Comparison of ENCODE assay signal across 10 cellular contexts in genomic region chr17:76716834-76717205, GRCh38. TPM values are rescaled to one million over a fixed set of nuclear protein-coding genes. Genes with fewer than 3 reads are reported as not detected.
A peak's percentile ranks its signal among the peaks of the same experiment; 100 is the strongest.
DNase-seq lines count a peak whose midpoint lies in the region; ATAC-seq and TF ChIP-seq lines count a peak whose summit lies in the region.
"Had no signal": no experiment of that assay in that cellular context is flagged by ENCODE, and none has a peak within 500 bp of the region (broad histone marks: within the 10 kb centered on the region; RNA-seq: fewer than 3 reads in every experiment).

No MANE protein-coding gene starts in this region.

- H3K4me3 ChIP-seq in adipocyte (ENCODE audit: low read length) (peak overlapping the region; percentile 72), thoracic aorta (no peak overlapping the region)

- H3K4me1 ChIP-seq in adipocyte (ENCODE audit: control insufficient read depth, insufficient read depth, low read length) (peaks cover 34% of the 10 kb centered on the region), thoracic aorta (ENCODE audit: control insufficient read depth in 1 of 2, low read depth in 2 of 2) (peaks cover 0 to 40% of the 10 kb centered on the region in 2 donors)
- H3K4me1 ChIP-seq: Caco-2 had no signal

- no peaks in the 10 kb centered on the region for H3K27me3 Mint-ChIP-seq in activated naive CD4-positive, alpha-beta T cell treated with anti-CD3 and anti-CD28 coated beads, Interleukin-2, amount 10 ng/mL, durations not matched to agents 7 days and 5 days

- no peaks in the 10 kb centered on the region for H3K9me3 Mint-ChIP-seq in activated naive CD4-positive, alpha-beta T cell treated with anti-CD3 and anti-CD28 coated beads, Interleukin-2, amount 10 ng/mL, durations not matched to agents 7 days and 5 days

- peak overlapping the region; percentile 50 to 53 for H3K27ac ChIP-seq in thoracic aorta

- TF ChIP-seq CTCF in thoracic aorta (IDR thresholded peaks at IDR 0.05) = no peak

- H3K9me3 ChIP-seq in adipocyte (ENCODE audit: control insufficient read depth, low read length) (no peaks in the 10 kb centered on the region), thoracic aorta (no peaks in the 10 kb centered on the region)
- H3K9me3 ChIP-seq: Caco-2 had no signal

- H3K27me3 ChIP-seq in adipocyte (replicated peaks; ENCODE audit: control insufficient read depth, insufficient read depth, low read length) (no peaks in the 10 kb centered on the region), thoracic aorta (replicated peaks; ENCODE audit: insufficient read depth) (no peaks in the 10 kb centered on the region)

- no peak overlapping the region for H3K4me3 Mint-ChIP-seq in activated naive CD4-positive, alpha-beta T cell treated with anti-CD3 and anti-CD28 coated beads, Interleukin-2, amount 10 ng/mL, durations not matched to agents 7 days and 5 days

- H3K4me1 Mint-ChIP-seq in activated naive CD4-positive, alpha-beta T cell treated with anti-CD3 and anti-CD28 coated beads, Interleukin-2, amount 10 ng/mL, durations not matched to agents 7 days and 5 days = peaks cover 51% of the 10 kb centered on the region

- H3K36me3 Mint-ChIP-seq in activated naive CD4-positive, alpha-beta T cell treated with anti-CD3 and anti-CD28 coated beads, Interleukin-2, amount 10 ng/mL, durations not matched to agents 7 days and 5 days = peaks cover 67% of the 10 kb centered on the region

- ATAC-seq in thoracic aorta (ENCODE audit: insufficient number of reproducible peaks, low FRiP score, low read depth) (no peak), GM18498 (IDR thresholded peaks at IDR 0.05; ENCODE audit: unreplicated experiment) (no peak)

- DNase-seq in activated naive CD4-positive, alpha-beta T cell treated with anti-CD3 and anti-CD28 coated beads, Interleukin-2, amount 10 ng/mL, durations not matched to agents 7 days and 5 days = no peak
- no peak for DNase-seq in activated naive CD4-positive, alpha-beta T cell (lab: John Stamatoyannopoulos, UW)
- DNase-seq in adipocyte (ENCODE audit: low read depth) (peak; percentile 90), hepatic stellate cell (ENCODE audit: low spot score) (peak; percentile 88), thoracic aorta (ENCODE audit: low spot score) (no peak), RKO (ENCODE audit: low spot score) (no peak), NCI-H1436 treated with DMSO at 0.1 percent for 48 hours (lab: John Stamatoyannopoulos, UW) (no peak)
- DNase-seq: Caco-2, PC-3 had no signal

- H3K27ac Mint-ChIP-seq in activated naive CD4-positive, alpha-beta T cell treated with anti-CD3 and anti-CD28 coated beads, Interleukin-2, amount 10 ng/mL, durations not matched to agents 7 days and 5 days = peak overlapping the region; percentile 86

- CTCF ChIA-PET in activated naive CD4-positive, alpha-beta T cell treated with anti-CD3 and anti-CD28 coated beads, Interleukin-2, amount 10 ng/mL, durations not matched to agents 7 days and 5 days (lab: Charles Lee) = interaction anchor here (1.4 to 4.3 kb wide), 5 partner anchors 8 to 64 kb away, joined by 3 to 30 read pairs (median 4); partner anchors contain the start of genes JMJD6 and METTL23

- peak overlapping the region; percentile 89 for H3K9ac ChIP-seq in adipocyte (ENCODE audit: low read length)

- peaks cover 62% of the 10 kb centered on the region for H3K36me3 ChIP-seq in adipocyte (ENCODE audit: control insufficient read depth, insufficient read depth, low read length, severe bottlenecking)
- H3K36me3 ChIP-seq in thoracic aorta = peaks cover 61% of the 10 kb centered on the region

RNA-seq across cellular contexts. Expression of gene MXRA7, which starts 6.1 kb away (rescaled TPM):
- total RNA-seq in thoracic aorta = 100 to 1,000 TPM; 241 to 341 TPM

RNA-seq across cellular contexts. Expression of gene JMJD6, which starts 9.6 kb away (rescaled TPM):
- total RNA-seq in thoracic aorta = 10 to 100 TPM; 32.4 to 36.1 TPM

RNA-seq across cellular contexts. Expression of gene METTL23, which starts 9.8 kb away (rescaled TPM):
- 10 to 100 TPM; 12.1 to 42.5 TPM for total RNA-seq in thoracic aorta

RNA-seq across cellular contexts. Expression of gene SRSF2, which starts 20.3 kb away (rescaled TPM):
- 100 to 1,000 TPM; 265 to 266 TPM for total RNA-seq in thoracic aorta

RNA-seq across cellular contexts. Expression of gene MFSD11, which starts 21.1 kb away (rescaled TPM):
- 10 to 100 TPM; 49.7 to 52.3 TPM for total RNA-seq in thoracic aorta

Comparison
In these comparisons a context has a peak if more than half of its experiments do, and no peak if none do; other contexts are left out.
1. DNase-seq: peak in adipocyte (single experiment) and hepatic stellate cell (single experiment); none in activated naive CD4-positive, alpha-beta T cell treated with anti-CD3 and anti-CD28 coated beads, Interleukin-2, amount 10 ng/mL, durations not matched to agents 7 days and 5 days (single experiment), activated naive CD4-positive, alpha-beta T cell (0 of 4), thoracic aorta (single experiment), RKO (single experiment) and NCI-H1436 treated with DMSO at 0.1 percent for 48 hours (single experiment).